ENCODE assay signal across 8 cellular contexts in the genomic region with DNA sequence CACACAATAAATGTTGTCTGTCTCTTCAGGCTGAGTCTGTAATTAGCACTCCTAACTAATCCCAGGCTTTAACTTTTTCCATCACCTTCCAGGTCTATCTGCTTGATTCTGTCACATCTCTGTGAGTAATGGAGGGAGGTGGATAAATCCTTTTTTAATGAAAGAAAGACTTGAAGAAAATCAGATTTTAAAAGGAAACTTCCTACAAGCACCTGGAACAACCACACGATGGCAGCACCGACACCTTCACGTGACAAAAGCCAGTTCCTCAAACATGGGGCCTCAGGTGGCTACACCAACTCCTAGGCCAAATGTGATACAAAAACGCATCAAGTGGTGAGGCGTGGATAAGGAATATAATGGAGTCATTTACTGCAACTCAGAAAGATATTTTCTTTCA. TPM values are rescaled to one million over a fixed set of nuclear protein-coding genes. Genes with fewer than 3 reads are reported as not detected.
DNase-seq lines count a peak whose midpoint lies in the region; ATAC-seq, FAIRE-seq and TF ChIP-seq lines count a peak whose summit lies in the region.

No MANE protein-coding gene starts in this region.

- no peaks in the 10 kb centered on the region for H3K9me3 Mint-ChIP-seq in activated T-helper 17 cell treated with anti-CD3 and anti-CD28 coated beads, Interleukin-2, amount 50 U/mL, for 72 hours

- H3K9me3 ChIP-seq in psoas muscle = no peaks in the 10 kb centered on the region

- TF ChIP-seq POLR2A in erythroblast (IDR thresholded peaks at IDR 0.05; ENCODE audit: low read length) = no peak

- no peaks in the 10 kb centered on the region for H3K4me1 Mint-ChIP-seq in activated T-helper 17 cell treated with anti-CD3 and anti-CD28 coated beads, Interleukin-2, amount 50 U/mL, for 72 hours

- no peak overlapping the region for H3K27ac Mint-ChIP-seq in activated T-helper 17 cell treated with anti-CD3 and anti-CD28 coated beads, Interleukin-2, amount 50 U/mL, for 72 hours

- intact Hi-C loops in psoas muscle (cut with DNase I) = no loop called here

- ATAC-seq in HG02798 (IDR thresholded peaks at IDR 0.05; ENCODE audit: poor library complexity, unreplicated experiment) (peak; percentile 51), SK-N-SH treated with all-trans-retinoic acid at 6 μM for 48 hours (peak; percentile 40; the same call in 2 of the 3 replicates), psoas muscle (peak in 2 of 4 donors; percentile 56 to 58), GM21619 (IDR thresholded peaks at IDR 0.05; ENCODE audit: unreplicated experiment) (no peak)
- ATAC-seq in activated T-helper 17 cell treated with anti-CD3 and anti-CD28 coated beads, Interleukin-2, amount 50 U/mL, for 72 hours (replicated peaks) = no peak

- no peaks in the 10 kb centered on the region for H3K4me1 ChIP-seq in psoas muscle

- TF ChIP-seq CTCF in psoas muscle (IDR thresholded peaks at IDR 0.05) = peak; percentile 48

- FAIRE-seq in G401.6 (lab: Jason Lieb, UNC) = peak; percentile 80

- no peak overlapping the region for H3K4me3 ChIP-seq in psoas muscle

- no peaks in the 10 kb centered on the region for H3K27me3 Mint-ChIP-seq in activated T-helper 17 cell treated with anti-CD3 and anti-CD28 coated beads, Interleukin-2, amount 50 U/mL, for 72 hours

- H3K4me3 Mint-ChIP-seq in activated T-helper 17 cell treated with anti-CD3 and anti-CD28 coated beads, Interleukin-2, amount 50 U/mL, for 72 hours = no peak overlapping the region

- H3K27ac ChIP-seq in psoas muscle = no peak overlapping the region

- 56 to 65% (median 61%) methylated on average over 5 of the region's 5 CpGs for whole genome bisulfite sequencing in psoas muscle, 3 donors

- H3K36me3 ChIP-seq in psoas muscle (ENCODE audit: insufficient read depth in 1 of 2, low read depth in 1 of 2) = peaks cover 6 to 93% of the 10 kb centered on the region in 2 donors

- peak; percentile 62 to 74 for DNase-seq in erythroblast (lab: John Stamatoyannopoulos, UW)
- DNase-seq in psoas muscle = peak in 1 of 2 donors; percentile 22
- DNase-seq in NCI-H2171 treated with DMSO at 0.1 percent for 48 hours (lab: John Stamatoyannopoulos, UW) = no peak

- peaks cover 89% of the 10 kb centered on the region for H3K36me3 Mint-ChIP-seq in activated T-helper 17 cell treated with anti-CD3 and anti-CD28 coated beads, Interleukin-2, amount 50 U/mL, for 72 hours (ENCODE audit: low read depth)

- H3K27me3 ChIP-seq in psoas muscle (ENCODE audit: insufficient read depth in 3 of 3, low read length in 2 of 3) = no peaks in the 10 kb centered on the region

TF ChIP-seq in SK-N-SH treated with all-trans-retinoic acid at 6 μM for 48 hours, 23 proteins besides CTCF, POLR2A, EP300 and RAD21:
- TF ChIP-seq ESRRG (CRISPR knock-in tag; IDR thresholded peaks at IDR 0.05) = no peak
- TF ChIP-seq, protein P1, sequence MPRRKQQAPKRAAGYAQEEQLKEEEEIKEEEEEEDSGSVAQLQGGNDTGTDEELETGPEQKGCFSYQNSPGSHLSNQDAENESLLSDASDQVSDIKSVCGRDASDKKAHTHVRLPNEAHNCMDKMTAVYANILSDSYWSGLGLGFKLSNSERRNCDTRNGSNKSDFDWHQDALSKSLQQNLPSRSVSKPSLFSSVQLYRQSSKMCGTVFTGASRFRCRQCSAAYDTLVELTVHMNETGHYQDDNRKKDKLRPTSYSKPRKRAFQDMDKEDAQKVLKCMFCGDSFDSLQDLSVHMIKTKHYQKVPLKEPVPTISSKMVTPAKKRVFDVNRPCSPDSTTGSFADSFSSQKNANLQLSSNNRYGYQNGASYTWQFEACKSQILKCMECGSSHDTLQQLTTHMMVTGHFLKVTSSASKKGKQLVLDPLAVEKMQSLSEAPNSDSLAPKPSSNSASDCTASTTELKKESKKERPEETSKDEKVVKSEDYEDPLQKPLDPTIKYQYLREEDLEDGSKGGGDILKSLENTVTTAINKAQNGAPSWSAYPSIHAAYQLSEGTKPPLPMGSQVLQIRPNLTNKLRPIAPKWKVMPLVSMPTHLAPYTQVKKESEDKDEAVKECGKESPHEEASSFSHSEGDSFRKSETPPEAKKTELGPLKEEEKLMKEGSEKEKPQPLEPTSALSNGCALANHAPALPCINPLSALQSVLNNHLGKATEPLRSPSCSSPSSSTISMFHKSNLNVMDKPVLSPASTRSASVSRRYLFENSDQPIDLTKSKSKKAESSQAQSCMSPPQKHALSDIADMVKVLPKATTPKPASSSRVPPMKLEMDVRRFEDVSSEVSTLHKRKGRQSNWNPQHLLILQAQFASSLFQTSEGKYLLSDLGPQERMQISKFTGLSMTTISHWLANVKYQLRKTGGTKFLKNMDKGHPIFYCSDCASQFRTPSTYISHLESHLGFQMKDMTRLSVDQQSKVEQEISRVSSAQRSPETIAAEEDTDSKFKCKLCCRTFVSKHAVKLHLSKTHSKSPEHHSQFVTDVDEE (CRISPR knock-in tag; IDR thresholded peaks at IDR 0.05) = no peak
- TF ChIP-seq GLIS3 (CRISPR knock-in tag; IDR thresholded peaks at IDR 0.05) = no peak
- TF ChIP-seq, protein P2, sequence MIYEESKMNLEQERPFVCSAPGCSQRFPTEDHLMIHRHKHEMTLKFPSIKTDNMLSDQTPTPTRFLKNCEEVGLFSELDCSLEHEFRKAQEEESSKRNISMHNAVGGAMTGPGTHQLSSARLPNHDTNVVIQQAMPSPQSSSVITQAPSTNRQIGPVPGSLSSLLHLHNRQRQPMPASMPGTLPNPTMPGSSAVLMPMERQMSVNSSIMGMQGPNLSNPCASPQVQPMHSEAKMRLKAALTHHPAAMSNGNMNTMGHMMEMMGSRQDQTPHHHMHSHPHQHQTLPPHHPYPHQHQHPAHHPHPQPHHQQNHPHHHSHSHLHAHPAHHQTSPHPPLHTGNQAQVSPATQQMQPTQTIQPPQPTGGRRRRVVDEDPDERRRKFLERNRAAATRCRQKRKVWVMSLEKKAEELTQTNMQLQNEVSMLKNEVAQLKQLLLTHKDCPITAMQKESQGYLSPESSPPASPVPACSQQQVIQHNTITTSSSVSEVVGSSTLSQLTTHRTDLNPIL (CRISPR knock-in tag; IDR thresholded peaks at IDR 0.05; ENCODE audit: low read depth) = no peak
- TF ChIP-seq BACH2 (CRISPR knock-in tag; IDR thresholded peaks at IDR 0.05; ENCODE audit: borderline replicate concordance) = no peak
- no peak for TF ChIP-seq SNAI2 (CRISPR knock-in tag; IDR thresholded peaks at IDR 0.05)
- TF ChIP-seq, protein P3, sequence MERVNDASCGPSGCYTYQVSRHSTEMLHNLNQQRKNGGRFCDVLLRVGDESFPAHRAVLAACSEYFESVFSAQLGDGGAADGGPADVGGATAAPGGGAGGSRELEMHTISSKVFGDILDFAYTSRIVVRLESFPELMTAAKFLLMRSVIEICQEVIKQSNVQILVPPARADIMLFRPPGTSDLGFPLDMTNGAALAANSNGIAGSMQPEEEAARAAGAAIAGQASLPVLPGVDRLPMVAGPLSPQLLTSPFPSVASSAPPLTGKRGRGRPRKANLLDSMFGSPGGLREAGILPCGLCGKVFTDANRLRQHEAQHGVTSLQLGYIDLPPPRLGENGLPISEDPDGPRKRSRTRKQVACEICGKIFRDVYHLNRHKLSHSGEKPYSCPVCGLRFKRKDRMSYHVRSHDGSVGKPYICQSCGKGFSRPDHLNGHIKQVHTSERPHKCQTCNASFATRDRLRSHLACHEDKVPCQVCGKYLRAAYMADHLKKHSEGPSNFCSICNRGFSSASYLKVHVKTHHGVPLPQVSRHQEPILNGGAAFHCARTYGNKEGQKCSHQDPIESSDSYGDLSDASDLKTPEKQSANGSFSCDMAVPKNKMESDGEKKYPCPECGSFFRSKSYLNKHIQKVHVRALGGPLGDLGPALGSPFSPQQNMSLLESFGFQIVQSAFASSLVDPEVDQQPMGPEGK (CRISPR knock-in tag; IDR thresholded peaks at IDR 0.05; ENCODE audit: borderline replicate concordance) = no peak
- TF ChIP-seq ZFP3 (CRISPR knock-in tag; IDR thresholded peaks at IDR 0.05) = no peak
- TF ChIP-seq ZFP30 (CRISPR knock-in tag; IDR thresholded peaks at IDR 0.05) = no peak
- no peak for TF ChIP-seq PPARA (CRISPR knock-in tag; IDR thresholded peaks at IDR 0.05; ENCODE audit: borderline replicate concordance)
- no peak for TF ChIP-seq ISL1 (CRISPR knock-in tag; IDR thresholded peaks at IDR 0.05)
- TF ChIP-seq RARB (CRISPR knock-in tag; IDR thresholded peaks at IDR 0.05) = no peak

RNA-seq across cellular contexts. Expression of a gene that starts 41.8 kb away (rescaled TPM):
- total RNA-seq in psoas muscle = 10 to 100 TPM; 13.3 to 21.4 (median 16.8) TPM
- 10 to 100 TPM in 1 of 3 donors, 1 to 10 TPM in 2; 5.4 to 18.2 (median 8.8) TPM for polyA plus RNA-seq in psoas muscle
- 10 to 100 TPM; 16.5 to 28.0 TPM for total RNA-seq in activated T-helper 17 cell treated with anti-CD3 and anti-CD28 coated beads, Interleukin-2, amount 50 U/mL, for 72 hours

RNA-seq across cellular contexts. Expression of a gene that starts 46.1 kb away (rescaled TPM):
- total RNA-seq in psoas muscle = not detected
- polyA plus RNA-seq in psoas muscle = under 1 TPM in 1 of 3 donors, not detected in 2; 0.03 TPM
- not detected for total RNA-seq in activated T-helper 17 cell treated with anti-CD3 and anti-CD28 coated beads, Interleukin-2, amount 50 U/mL, for 72 hours

RNA-seq across cellular contexts. Expression of a gene that starts 49.6 kb away (rescaled TPM):
- 10 to 100 TPM; 14.8 to 19.4 (median 15.5) TPM for total RNA-seq in psoas muscle
- 10 to 100 TPM; 13.2 to 24.6 (median 14.3) TPM for polyA plus RNA-seq in psoas muscle
- 10 to 100 TPM; 17.7 to 23.8 TPM for total RNA-seq in activated T-helper 17 cell treated with anti-CD3 and anti-CD28 coated beads, Interleukin-2, amount 50 U/mL, for 72 hours

Comparison
In these comparisons a context has a peak if more than half of its experiments do, and no peak if none do; other contexts are left out.
1. ATAC-seq: peak in HG02798 (single experiment) and SK-N-SH treated with all-trans-retinoic acid at 6 μM for 48 hours (single experiment); none in GM21619 (single experiment) and activated T-helper 17 cell treated with anti-CD3 and anti-CD28 coated beads, Interleukin-2, amount 50 U/mL, for 72 hours (single experiment).